10 cellular contexts compared by ENCODE assay signal in genomic region chr20:4896971-4897497, GRCh38.
DNase-seq lines count a peak whose midpoint lies in the region; ATAC-seq and TF ChIP-seq lines count a peak whose summit lies in the region.
"Had no signal": no experiment of that assay in that cellular context is flagged by ENCODE, and none has a peak within 500 bp of the region (broad histone marks: within the 10 kb centered on the region; RNA-seq: fewer than 3 reads in every experiment).

No MANE protein-coding gene starts in this region.

- H3K27me3 ChIP-seq in mammary epithelial cell (ENCODE audit: insufficient read depth, low read length) (no peaks in the 10 kb centered on the region), aorta (ENCODE audit: control insufficient read depth in 1 of 2, insufficient read depth in 2 of 2, low read length in 1 of 2) (no peaks in the 10 kb centered on the region)

- H3K9me3 ChIP-seq in mammary epithelial cell (replicated peaks; ENCODE audit: insufficient read depth, low read length) (no peaks in the 10 kb centered on the region), aorta (ENCODE audit: control insufficient read depth, low read length) (no peaks in the 10 kb centered on the region)

- CTCF ChIA-PET in mammary epithelial cell (lab: Charles Lee; ENCODE audit: low non-redundant PET), result no interaction called here

- intact Hi-C loops in mammary epithelial cell (cut with micrococcal nuclease), result no loop called here
- intact Hi-C loops in aorta (cut with DNase I), result no loop called here

- peaks cover 74% of the 10 kb centered on the region for H3K36me3 Mint-ChIP-seq in activated T-cell treated with anti-CD3 and anti-CD28 coated beads, Interleukin-2, amount 50 U/mL, for 24 hours (ENCODE audit: low read depth)

- dilution Hi-C loops in mammary epithelial cell (cut with HindIII; ENCODE audit: low sequenced_read_pairs), result no loop called here

- TF ChIP-seq CTCF in mammary epithelial cell (conservative IDR thresholded peaks at IDR 0.05 in 1 of 2, IDR thresholded peaks at IDR 0.05 in 1 of 2; ENCODE audit: extremely low read depth in 1 of 2, insufficient read depth in 1 of 2, low read depth in 1 of 2, low read length in 2 of 2), result no peak

- no peak overlapping the region for H3K4me3 Mint-ChIP-seq in activated T-cell treated with anti-CD3 and anti-CD28 coated beads, Interleukin-2, amount 50 U/mL, for 24 hours
- H3K4me3 Mint-ChIP-seq: naive thymus-derived CD8-positive, alpha-beta T cell had no signal

- H2AFZ ChIP-seq in mammary epithelial cell (ENCODE audit: low read depth, low read length), result no peak overlapping the region

- H3K4me2 ChIP-seq in mammary epithelial cell (ENCODE audit: insufficient read depth, low read depth, low read length), result no peak overlapping the region

- H3K27me3 Mint-ChIP-seq in activated T-cell treated with anti-CD3 and anti-CD28 coated beads, Interleukin-2, amount 50 U/mL, for 24 hours, result no peaks in the 10 kb centered on the region
- H3K27me3 Mint-ChIP-seq: naive thymus-derived CD8-positive, alpha-beta T cell had no signal

- H3K4me3 ChIP-seq in mammary epithelial cell (replicated peaks in 1 of 3; ENCODE audit: insufficient read depth in 1 of 3, low read depth in 2 of 3, low read length in 3 of 3) (no peak overlapping the region), aorta (ENCODE audit: low read length in 2 of 2) (no peak overlapping the region)

- H3K4me1 ChIP-seq in mammary epithelial cell (ENCODE audit: insufficient read depth, low read length) (peaks cover 28% of the 10 kb centered on the region), aorta (ENCODE audit: control insufficient read depth in 1 of 2, insufficient read depth in 2 of 2, low read length in 2 of 2) (no peaks in the 10 kb centered on the region)

- no peak for ATAC-seq in aorta (ENCODE audit: low FRiP score)
- ATAC-seq: naive thymus-derived CD8-positive, alpha-beta T cell had no signal

- H3K9me3 Mint-ChIP-seq in activated T-cell treated with anti-CD3 and anti-CD28 coated beads, Interleukin-2, amount 50 U/mL, for 24 hours, result no peaks in the 10 kb centered on the region
- H3K9me3 Mint-ChIP-seq: activated T-helper 2 cell treated with anti-CD3 and anti-CD28 coated beads, Interferon-gamma antibody, Interleukin-2, Interleukin-4, amounts not matched to agents 10 μg/mL and 5 μg/mL and 100 μg/mL, durations not matched to agents 14 hours and 24 hours and 36 hours; naive thymus-derived CD8-positive, alpha-beta T cell had no signal

- no peaks in the 10 kb centered on the region for H4K20me1 ChIP-seq in mammary epithelial cell (ENCODE audit: insufficient read depth, low read length)

- no peak overlapping the region for H3K27ac Mint-ChIP-seq in activated T-cell treated with anti-CD3 and anti-CD28 coated beads, Interleukin-2, amount 50 U/mL, for 24 hours
- H3K27ac Mint-ChIP-seq: activated T-helper 2 cell treated with anti-CD3 and anti-CD28 coated beads, Interferon-gamma antibody, Interleukin-2, Interleukin-4, amounts not matched to agents 10 μg/mL and 5 μg/mL and 100 μg/mL, durations not matched to agents 14 hours and 24 hours and 36 hours had no signal

- in situ Hi-C loops in mammary epithelial cell (cut with MboI; ENCODE audit: low sequenced_read_pairs in 2 of 2) (no loop called here), ACHN (cut with HindIII; ENCODE audit: low pct_ligation_motif_present, low pct_unique_long_range_greater_than_20kb, low sequenced_read_pairs) (no loop called here)

- 93% methylated on average over 9 of the region's 9 CpGs for WGBS in mammary epithelial cell (ENCODE audit: low coverage, missing lambda C conversion rate)
- WGBS in aorta, 2 donors, result 90 to 91% methylated on average over 9 of the region's 9 CpGs

- H3K4me1 Mint-ChIP-seq in activated T-cell treated with anti-CD3 and anti-CD28 coated beads, Interleukin-2, amount 50 U/mL, for 24 hours (ENCODE audit: low read depth), result no peaks in the 10 kb centered on the region

- BruUV-seq in mammary epithelial cell (replicated peaks; lab: Mats Ljungman, UMichigan), result no TSS peak

- H3K79me2 ChIP-seq in mammary epithelial cell (ENCODE audit: insufficient read depth, low read length), result no peaks in the 10 kb centered on the region

- peak; percentile 26 for DNase-seq in activated T-cell treated with anti-CD3 and anti-CD28 coated beads, Interleukin-2, amount 50 U/mL, for 1 hour
- no peak for DNase-seq in activated T-cell treated with anti-CD3 and anti-CD28 coated beads, Interleukin-2, amount 50 U/mL, for 24 hours
- DNase-seq in NAMALWA (ENCODE audit: low spot score) (peak; percentile 22), mammary epithelial cell (peak; percentile 69), retina (peak; percentile 11), GM19240 (ENCODE audit: insufficient read length, low spot score) (no peak), aorta (no peak), ACHN (no peak)
- DNase-seq: naive thymus-derived CD8-positive, alpha-beta T cell had no signal

- no peak overlapping the region for H3K9ac ChIP-seq in mammary epithelial cell (ENCODE audit: insufficient read depth, low read length)

- no peaks in the 10 kb centered on the region for H3K36me3 ChIP-seq in mammary epithelial cell (ENCODE audit: insufficient read depth, low read length)
- peaks cover 0 to 3% of the 10 kb centered on the region in 2 donors for H3K36me3 ChIP-seq in aorta (ENCODE audit: control insufficient read depth in 1 of 2, insufficient read depth in 2 of 2, low read length in 1 of 2)

- H3K27ac ChIP-seq in mammary epithelial cell (ENCODE audit: insufficient read depth, low read depth, low read length) (peak overlapping the region; percentile 45), aorta (ENCODE audit: low read depth in 1 of 2, low read length in 2 of 2) (no peak overlapping the region)

Comparison
In these comparisons a context has a peak if more than half of its experiments do, and no peak if none do; other contexts are left out.
1. DNase-seq: peak in activated T-cell treated with anti-CD3 and anti-CD28 coated beads, Interleukin-2, amount 50 U/mL, for 1 hour (single experiment), NAMALWA (single experiment), mammary epithelial cell (single experiment) and retina (single experiment); none in activated T-cell treated with anti-CD3 and anti-CD28 coated beads, Interleukin-2, amount 50 U/mL, for 24 hours (single experiment), GM19240 (single experiment), aorta (0 of 2) and ACHN (single experiment).